ENCODE assay signal across 22 cellular contexts in the genomic region with DNA sequence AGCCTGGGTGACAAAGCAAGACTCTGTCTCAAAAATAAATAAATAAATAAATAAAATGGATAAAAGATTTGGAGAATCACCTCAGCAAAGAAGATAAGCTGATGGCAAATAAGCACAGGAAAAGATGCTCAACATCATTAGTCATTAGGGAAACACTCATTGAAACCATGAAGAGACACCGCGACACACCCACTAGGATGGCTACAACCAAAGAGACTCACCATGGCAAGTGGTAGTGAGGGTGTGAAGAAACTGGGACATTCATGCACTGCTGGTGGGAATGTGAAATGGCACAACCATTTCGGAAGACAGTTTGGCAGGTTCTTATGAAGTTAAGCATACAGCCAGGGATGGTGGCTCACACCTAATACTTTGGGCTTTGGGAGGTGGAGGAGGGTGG. TPM values are rescaled to one million over a fixed set of nuclear protein-coding genes. Genes with fewer than 3 reads are reported as not detected.
"Had no signal": no experiment of that assay in that cellular context is flagged by ENCODE, and none has a peak within 500 bp of the region (broad histone marks: within the 10 kb centered on the region; RNA-seq: fewer than 3 reads in every experiment).

No MANE protein-coding gene starts in this region.

- H3K27me3 ChIP-seq: brain microvascular endothelial cell, cardiac muscle cell, Peyer's patch had no signal

- ATAC-seq: SK-N-SH treated with all-trans-retinoic acid at 6 μM for 48 hours had no signal

- H3K4me1 ChIP-seq: SJSA1 had no signal

- H3K36me3 ChIP-seq: brain microvascular endothelial cell, cardiac muscle cell, Peyer's patch, SJSA1 had no signal

- H3K9me3 Mint-ChIP-seq: activated CD4-positive, alpha-beta T cell treated with anti-CD3 and anti-CD28 coated beads, Interleukin-2, amount 10 ng/mL, durations not matched to agents 24 days and 14 days; activated T-helper 2 cell treated with anti-CD3 and anti-CD28 coated beads, Interferon-gamma antibody, Interleukin-2, Interleukin-4, amounts not matched to agents 10 μg/mL and 5 μg/mL and 100 μg/mL, durations not matched to agents 14 hours and 24 hours and 36 hours had no signal

- H3K9me3 ChIP-seq: Peyer's patch, SJSA1 had no signal

- H3K4me3 ChIP-seq: cardiac muscle cell, K562, Peyer's patch, SJSA1 had no signal

- H3K4me3 Mint-ChIP-seq: activated CD4-positive, alpha-beta memory T cell treated with anti-CD3 and anti-CD28 coated beads, Interleukin-2, amount 10 ng/mL, durations not matched to agents 7 days and 5 days; activated naive CD4-positive, alpha-beta T cell treated with anti-CD3 and anti-CD28 coated beads, Interleukin-2, amount 10 ng/mL, durations not matched to agents 7 days and 5 days had no signal

- H3K27ac Mint-ChIP-seq: activated CD4-positive, alpha-beta T cell treated with anti-CD3 and anti-CD28 coated beads, Interleukin-2, amount 10 ng/mL, durations not matched to agents 24 days and 14 days had no signal

- DNase-seq: activated CD4-positive, alpha-beta memory T cell treated with anti-CD3 and anti-CD28 coated beads, Interleukin-2, amount 10 ng/mL, durations not matched to agents 7 days and 5 days; activated CD4-positive, alpha-beta T cell treated with anti-CD3 and anti-CD28 coated beads, Interleukin-2, amount 10 ng/mL, durations not matched to agents 24 days and 14 days; activated CD8-positive, alpha-beta memory T cell treated with anti-CD3 and anti-CD28 coated beads, Interleukin-2, amount 50 U/mL, for 48 hours; activated gamma-delta T cell treated with Interleukin-2 at 50 U/mL for 16 hours; activated T-cell treated with anti-CD3 and anti-CD28 coated beads, Interleukin-2, amount 50 U/mL, for 1 hour; brain microvascular endothelial cell; Karpas-422; NCI-H1048; NCI-H146; NCI-H187 treated with DMSO at 0.1 percent for 48 hours; NCI-H2081 treated with DMSO at 0.1 percent for 48 hours; NCI-H446; Peyer's patch; SW 1271 had no signal

RNA-seq across cellular contexts. Expression of a gene that starts 37.8 kb away (rescaled TPM):
- total RNA-seq: activated CD4-positive, alpha-beta memory T cell treated with anti-CD3 and anti-CD28 coated beads, Interleukin-2, amount 10 ng/mL, durations not matched to agents 7 days and 5 days; activated CD4-positive, alpha-beta T cell treated with anti-CD3 and anti-CD28 coated beads, Interleukin-2, amount 10 ng/mL, durations not matched to agents 24 days and 14 days; activated T-helper 2 cell treated with anti-CD3 and anti-CD28 coated beads, Interferon-gamma antibody, Interleukin-2, Interleukin-4, amounts not matched to agents 10 μg/mL and 5 μg/mL and 100 μg/mL, durations not matched to agents 14 hours and 24 hours and 36 hours; cardiac muscle cell; K562; Peyer's patch; Right ventricle myocardium superior; SJSA1; T-helper 1 cell treated with Interleukin-12 subunit alpha and Interleukin-12 subunit beta and Interleukin-4 antibody, amounts not matched to agents 30 ng/mL and 1 ng/mL, for 36 hours had no signal
